Comparison of ENCODE assay signal across 1 cellular context in the genomic region with DNA sequence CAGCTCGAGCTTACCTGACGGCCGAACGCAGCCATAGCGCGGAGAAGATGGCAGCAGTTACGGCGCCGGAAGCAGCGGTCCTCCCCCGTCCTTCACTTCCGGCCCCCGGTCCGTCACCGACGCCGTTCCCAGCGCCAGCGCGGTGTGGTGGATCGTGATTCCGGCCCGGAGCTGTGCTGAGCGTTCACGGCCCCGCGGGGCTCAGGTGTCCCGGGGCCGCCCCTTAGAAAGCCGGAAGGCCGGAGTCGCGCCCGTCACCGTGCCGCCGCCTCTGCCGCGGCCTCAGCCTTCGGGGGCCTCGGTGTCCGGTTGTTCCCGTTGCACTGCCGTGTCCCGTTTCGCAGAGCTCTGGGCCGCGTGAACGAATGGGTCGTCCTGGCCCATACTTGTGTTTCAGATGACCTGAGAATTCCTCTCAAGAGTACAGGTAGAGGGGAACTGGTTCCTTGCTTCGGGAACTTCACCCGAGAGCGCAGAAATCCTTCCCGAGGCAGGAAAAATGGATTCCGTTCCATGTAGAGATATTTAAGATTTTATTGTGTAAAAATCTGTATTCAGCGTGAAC.
TF ChIP-seq lines count a peak whose summit lies in the region.

A gene with protein sequence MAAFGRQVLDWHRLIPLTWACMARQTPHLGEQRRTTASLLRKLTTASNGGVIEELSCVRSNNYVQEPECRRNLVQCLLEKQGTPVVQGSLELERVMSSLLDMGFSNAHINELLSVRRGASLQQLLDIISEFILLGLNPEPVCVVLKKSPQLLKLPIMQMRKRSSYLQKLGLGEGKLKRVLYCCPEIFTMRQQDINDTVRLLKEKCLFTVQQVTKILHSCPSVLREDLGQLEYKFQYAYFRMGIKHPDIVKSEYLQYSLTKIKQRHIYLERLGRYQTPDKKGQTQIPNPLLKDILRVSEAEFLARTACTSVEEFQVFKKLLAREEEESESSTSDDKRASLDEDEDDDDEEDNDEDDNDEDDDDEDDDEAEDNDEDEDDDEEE (minus strand): TSS at position 49 of the 565 bp plus-strand sequence. CDS start 14 bp downstream, at position 35.

TF ChIP-seq in HepG2, 621 proteins besides CTCF, POLR2A, EP300 and RAD21 (continued from another document and continues in another):
- TF ChIP-seq NAIF1 (CRISPR knock-in tag; IDR thresholded peaks at IDR 0.05; ENCODE audit: borderline replicate concordance) (peak; percentile 89), HOXA5 (CRISPR knock-in tag; IDR thresholded peaks at IDR 0.05) (peak; percentile 99), RBFOX2 (IDR thresholded peaks at IDR 0.05; ENCODE audit: low read depth, low read length) (peak; percentile 98), RBM22 (optimal IDR thresholded peaks at IDR 0.05; ENCODE audit: low read length) (no peak), HIVEP1 (CRISPR knock-in tag; IDR thresholded peaks at IDR 0.05) (peak; percentile 99), CHD2 (IDR thresholded peaks at IDR 0.05; ENCODE audit: low read depth, low read length) (peak; percentile 66; the same call in 1 of the 2 replicates), PAX8 (CRISPR knock-in tag; IDR thresholded peaks at IDR 0.05; ENCODE audit: borderline replicate concordance) (no peak), NR3C1 (CRISPR knock-in tag; IDR thresholded peaks at IDR 0.05) (0 out of 2 replicates have a peak, but pooled peaks have one; percentile 71), ZNF598 (CRISPR knock-in tag; IDR thresholded peaks at IDR 0.05; ENCODE audit: borderline replicate concordance) (peak; percentile 98; the same call in 1 of the 2 replicates), KDM5B (CRISPR knock-in tag; IDR thresholded peaks at IDR 0.05; ENCODE audit: borderline replicate concordance) (peak; percentile 99), ZNF615 (CRISPR knock-in tag; IDR thresholded peaks at IDR 0.05; ENCODE audit: borderline replicate concordance) (no peak), KAT8 (CRISPR knock-in tag; IDR thresholded peaks at IDR 0.05) (peak; percentile 100), CEBPB (IDR thresholded peaks at IDR 0.05; ENCODE audit: borderline replicate concordance, low read depth, low read length) (no peak), ZNF749 (CRISPR knock-in tag; IDR thresholded peaks at IDR 0.05; ENCODE audit: borderline replicate concordance) (peak; percentile 87), CBX5 (CRISPR knock-in tag; IDR thresholded peaks at IDR 0.05; ENCODE audit: borderline replicate concordance) (peak; percentile 100), MAFG (CRISPR knock-in tag; IDR thresholded peaks at IDR 0.05) (no peak), MBD4 (IDR thresholded peaks at IDR 0.05; ENCODE audit: borderline replicate concordance, low read length) (no peak), KDM2A (CRISPR knock-in tag; IDR thresholded peaks at IDR 0.05; ENCODE audit: borderline replicate concordance, low read depth) (peak; percentile 100), ZNF234 (CRISPR knock-in tag; conservative IDR thresholded peaks at IDR 0.05) (peak; percentile 98), GATAD2A (CRISPR knock-in tag; IDR thresholded peaks at IDR 0.05) (peak; percentile 96), REL (CRISPR knock-in tag; conservative IDR thresholded peaks at IDR 0.05) (peak; percentile 89; the same call in 1 of the 2 replicates), BHLHE40 (IDR thresholded peaks at IDR 0.05; ENCODE audit: low read length) (peak; percentile 66), ZNF274 (CRISPR knock-in tag; IDR thresholded peaks at IDR 0.05) (peak; percentile 98), ZNF589 (CRISPR knock-in tag; conservative IDR thresholded peaks at IDR 0.05) (peak; percentile 98), MED1 (CRISPR knock-in tag; IDR thresholded peaks at IDR 0.05) (peak; percentile 95), ZFYVE20 (CRISPR knock-in tag; IDR thresholded peaks at IDR 0.05; ENCODE audit: borderline replicate concordance, low read depth) (peak; percentile 97), GABPB1 (CRISPR knock-in tag; IDR thresholded peaks at IDR 0.05) (peak; percentile 100), ZNF557 (CRISPR knock-in tag; IDR thresholded peaks at IDR 0.05) (peak; percentile 81), ZSCAN25 (CRISPR knock-in tag; IDR thresholded peaks at IDR 0.05) (peak; percentile 89), KAT2B (IDR thresholded peaks at IDR 0.05; ENCODE audit: borderline replicate concordance, low read depth, low read length) (no peak), ZNF816 (CRISPR knock-in tag; IDR thresholded peaks at IDR 0.05; ENCODE audit: borderline replicate concordance) (peak; percentile 88; the same call in 1 of the 2 replicates), ZNF616 (CRISPR knock-in tag; IDR thresholded peaks at IDR 0.05; ENCODE audit: low read depth) (peak; percentile 96), ZNF446 (CRISPR knock-in tag; IDR thresholded peaks at IDR 0.05) (peak; percentile 90; the same call in 1 of the 2 replicates), HMGA1 (CRISPR knock-in tag; conservative IDR thresholded peaks at IDR 0.05) (no peak), MATR3 (CRISPR knock-in tag; IDR thresholded peaks at IDR 0.05) (no peak)
- TF ChIP-seq, protein P1, sequence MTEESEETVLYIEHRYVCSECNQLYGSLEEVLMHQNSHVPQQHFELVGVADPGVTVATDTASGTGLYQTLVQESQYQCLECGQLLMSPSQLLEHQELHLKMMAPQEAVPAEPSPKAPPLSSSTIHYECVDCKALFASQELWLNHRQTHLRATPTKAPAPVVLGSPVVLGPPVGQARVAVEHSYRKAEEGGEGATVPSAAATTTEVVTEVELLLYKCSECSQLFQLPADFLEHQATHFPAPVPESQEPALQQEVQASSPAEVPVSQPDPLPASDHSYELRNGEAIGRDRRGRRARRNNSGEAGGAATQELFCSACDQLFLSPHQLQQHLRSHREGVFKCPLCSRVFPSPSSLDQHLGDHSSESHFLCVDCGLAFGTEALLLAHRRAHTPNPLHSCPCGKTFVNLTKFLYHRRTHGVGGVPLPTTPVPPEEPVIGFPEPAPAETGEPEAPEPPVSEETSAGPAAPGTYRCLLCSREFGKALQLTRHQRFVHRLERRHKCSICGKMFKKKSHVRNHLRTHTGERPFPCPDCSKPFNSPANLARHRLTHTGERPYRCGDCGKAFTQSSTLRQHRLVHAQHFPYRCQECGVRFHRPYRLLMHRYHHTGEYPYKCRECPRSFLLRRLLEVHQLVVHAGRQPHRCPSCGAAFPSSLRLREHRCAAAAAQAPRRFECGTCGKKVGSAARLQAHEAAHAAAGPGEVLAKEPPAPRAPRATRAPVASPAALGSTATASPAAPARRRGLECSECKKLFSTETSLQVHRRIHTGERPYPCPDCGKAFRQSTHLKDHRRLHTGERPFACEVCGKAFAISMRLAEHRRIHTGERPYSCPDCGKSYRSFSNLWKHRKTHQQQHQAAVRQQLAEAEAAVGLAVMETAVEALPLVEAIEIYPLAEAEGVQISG (CRISPR knock-in tag; IDR thresholded peaks at IDR 0.05): peak; percentile 98
- TF ChIP-seq, protein P2, sequence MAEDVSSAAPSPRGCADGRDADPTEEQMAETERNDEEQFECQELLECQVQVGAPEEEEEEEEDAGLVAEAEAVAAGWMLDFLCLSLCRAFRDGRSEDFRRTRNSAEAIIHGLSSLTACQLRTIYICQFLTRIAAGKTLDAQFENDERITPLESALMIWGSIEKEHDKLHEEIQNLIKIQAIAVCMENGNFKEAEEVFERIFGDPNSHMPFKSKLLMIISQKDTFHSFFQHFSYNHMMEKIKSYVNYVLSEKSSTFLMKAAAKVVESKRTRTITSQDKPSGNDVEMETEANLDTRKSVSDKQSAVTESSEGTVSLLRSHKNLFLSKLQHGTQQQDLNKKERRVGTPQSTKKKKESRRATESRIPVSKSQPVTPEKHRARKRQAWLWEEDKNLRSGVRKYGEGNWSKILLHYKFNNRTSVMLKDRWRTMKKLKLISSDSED (CRISPR knock-in tag; IDR thresholded peaks at IDR 0.05): 0 out of 2 replicates have a peak, but pooled peaks have one; percentile 38
- TF ChIP-seq, protein P3, sequence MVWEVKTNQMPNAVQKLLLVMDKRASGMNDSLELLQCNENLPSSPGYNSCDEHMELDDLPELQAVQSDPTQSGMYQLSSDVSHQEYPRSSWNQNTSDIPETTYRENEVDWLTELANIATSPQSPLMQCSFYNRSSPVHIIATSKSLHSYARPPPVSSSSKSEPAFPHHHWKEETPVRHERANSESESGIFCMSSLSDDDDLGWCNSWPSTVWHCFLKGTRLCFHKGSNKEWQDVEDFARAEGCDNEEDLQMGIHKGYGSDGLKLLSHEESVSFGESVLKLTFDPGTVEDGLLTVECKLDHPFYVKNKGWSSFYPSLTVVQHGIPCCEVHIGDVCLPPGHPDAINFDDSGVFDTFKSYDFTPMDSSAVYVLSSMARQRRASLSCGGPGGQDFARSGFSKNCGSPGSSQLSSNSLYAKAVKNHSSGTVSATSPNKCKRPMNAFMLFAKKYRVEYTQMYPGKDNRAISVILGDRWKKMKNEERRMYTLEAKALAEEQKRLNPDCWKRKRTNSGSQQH (CRISPR knock-in tag; IDR thresholded peaks at IDR 0.05; ENCODE audit: low read depth): peak; percentile 99
- TF ChIP-seq, protein P4, sequence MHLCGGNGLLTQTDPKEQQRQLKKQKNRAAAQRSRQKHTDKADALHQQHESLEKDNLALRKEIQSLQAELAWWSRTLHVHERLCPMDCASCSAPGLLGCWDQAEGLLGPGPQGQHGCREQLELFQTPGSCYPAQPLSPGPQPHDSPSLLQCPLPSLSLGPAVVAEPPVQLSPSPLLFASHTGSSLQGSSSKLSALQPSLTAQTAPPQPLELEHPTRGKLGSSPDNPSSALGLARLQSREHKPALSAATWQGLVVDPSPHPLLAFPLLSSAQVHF (CRISPR knock-in tag; IDR thresholded peaks at IDR 0.05): peak; percentile 92
- TF ChIP-seq, protein P5, sequence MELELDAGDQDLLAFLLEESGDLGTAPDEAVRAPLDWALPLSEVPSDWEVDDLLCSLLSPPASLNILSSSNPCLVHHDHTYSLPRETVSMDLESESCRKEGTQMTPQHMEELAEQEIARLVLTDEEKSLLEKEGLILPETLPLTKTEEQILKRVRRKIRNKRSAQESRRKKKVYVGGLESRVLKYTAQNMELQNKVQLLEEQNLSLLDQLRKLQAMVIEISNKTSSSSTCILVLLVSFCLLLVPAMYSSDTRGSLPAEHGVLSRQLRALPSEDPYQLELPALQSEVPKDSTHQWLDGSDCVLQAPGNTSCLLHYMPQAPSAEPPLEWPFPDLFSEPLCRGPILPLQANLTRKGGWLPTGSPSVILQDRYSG (CRISPR knock-in tag; IDR thresholded peaks at IDR 0.05): peak; percentile 87; the same call in 1 of the 2 replicates
- TF ChIP-seq, protein P6, sequence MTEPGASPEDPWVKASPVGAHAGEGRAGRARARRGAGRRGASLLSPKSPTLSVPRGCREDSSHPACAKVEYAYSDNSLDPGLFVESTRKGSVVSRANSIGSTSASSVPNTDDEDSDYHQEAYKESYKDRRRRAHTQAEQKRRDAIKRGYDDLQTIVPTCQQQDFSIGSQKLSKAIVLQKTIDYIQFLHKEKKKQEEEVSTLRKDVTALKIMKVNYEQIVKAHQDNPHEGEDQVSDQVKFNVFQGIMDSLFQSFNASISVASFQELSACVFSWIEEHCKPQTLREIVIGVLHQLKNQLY (CRISPR knock-in tag; IDR thresholded peaks at IDR 0.05): peak; percentile 75
- TF ChIP-seq, protein P7, sequence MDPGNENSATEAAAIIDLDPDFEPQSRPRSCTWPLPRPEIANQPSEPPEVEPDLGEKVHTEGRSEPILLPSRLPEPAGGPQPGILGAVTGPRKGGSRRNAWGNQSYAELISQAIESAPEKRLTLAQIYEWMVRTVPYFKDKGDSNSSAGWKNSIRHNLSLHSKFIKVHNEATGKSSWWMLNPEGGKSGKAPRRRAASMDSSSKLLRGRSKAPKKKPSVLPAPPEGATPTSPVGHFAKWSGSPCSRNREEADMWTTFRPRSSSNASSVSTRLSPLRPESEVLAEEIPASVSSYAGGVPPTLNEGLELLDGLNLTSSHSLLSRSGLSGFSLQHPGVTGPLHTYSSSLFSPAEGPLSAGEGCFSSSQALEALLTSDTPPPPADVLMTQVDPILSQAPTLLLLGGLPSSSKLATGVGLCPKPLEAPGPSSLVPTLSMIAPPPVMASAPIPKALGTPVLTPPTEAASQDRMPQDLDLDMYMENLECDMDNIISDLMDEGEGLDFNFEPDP (CRISPR knock-in tag; conservative IDR thresholded peaks at IDR 0.05): no peak
- TF ChIP-seq, protein P8, sequence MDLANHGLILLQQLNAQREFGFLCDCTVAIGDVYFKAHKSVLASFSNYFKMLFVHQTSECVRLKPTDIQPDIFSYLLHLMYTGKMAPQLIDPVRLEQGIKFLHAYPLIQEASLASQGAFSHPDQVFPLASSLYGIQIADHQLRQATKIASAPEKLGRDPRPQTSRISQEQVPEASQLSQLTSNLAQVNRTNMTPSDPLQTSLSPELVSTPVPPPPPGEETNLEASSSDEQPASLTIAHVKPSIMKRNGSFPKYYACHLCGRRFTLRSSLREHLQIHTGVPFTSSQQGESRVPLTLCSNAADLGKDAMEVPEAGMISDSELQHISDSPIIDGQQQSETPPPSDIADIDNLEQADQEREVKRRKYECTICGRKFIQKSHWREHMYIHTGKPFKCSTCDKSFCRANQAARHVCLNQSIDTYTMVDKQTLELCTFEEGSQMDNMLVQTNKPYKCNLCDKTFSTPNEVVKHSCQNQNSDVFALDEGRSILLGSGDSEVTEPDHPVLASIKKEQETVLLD (CRISPR knock-in tag; IDR thresholded peaks at IDR 0.05; ENCODE audit: low read depth): peak; percentile 100
- TF ChIP-seq, protein P9, sequence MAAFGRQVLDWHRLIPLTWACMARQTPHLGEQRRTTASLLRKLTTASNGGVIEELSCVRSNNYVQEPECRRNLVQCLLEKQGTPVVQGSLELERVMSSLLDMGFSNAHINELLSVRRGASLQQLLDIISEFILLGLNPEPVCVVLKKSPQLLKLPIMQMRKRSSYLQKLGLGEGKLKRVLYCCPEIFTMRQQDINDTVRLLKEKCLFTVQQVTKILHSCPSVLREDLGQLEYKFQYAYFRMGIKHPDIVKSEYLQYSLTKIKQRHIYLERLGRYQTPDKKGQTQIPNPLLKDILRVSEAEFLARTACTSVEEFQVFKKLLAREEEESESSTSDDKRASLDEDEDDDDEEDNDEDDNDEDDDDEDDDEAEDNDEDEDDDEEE (CRISPR knock-in tag; IDR thresholded peaks at IDR 0.05): peak; percentile 100
- TF ChIP-seq, protein P10, sequence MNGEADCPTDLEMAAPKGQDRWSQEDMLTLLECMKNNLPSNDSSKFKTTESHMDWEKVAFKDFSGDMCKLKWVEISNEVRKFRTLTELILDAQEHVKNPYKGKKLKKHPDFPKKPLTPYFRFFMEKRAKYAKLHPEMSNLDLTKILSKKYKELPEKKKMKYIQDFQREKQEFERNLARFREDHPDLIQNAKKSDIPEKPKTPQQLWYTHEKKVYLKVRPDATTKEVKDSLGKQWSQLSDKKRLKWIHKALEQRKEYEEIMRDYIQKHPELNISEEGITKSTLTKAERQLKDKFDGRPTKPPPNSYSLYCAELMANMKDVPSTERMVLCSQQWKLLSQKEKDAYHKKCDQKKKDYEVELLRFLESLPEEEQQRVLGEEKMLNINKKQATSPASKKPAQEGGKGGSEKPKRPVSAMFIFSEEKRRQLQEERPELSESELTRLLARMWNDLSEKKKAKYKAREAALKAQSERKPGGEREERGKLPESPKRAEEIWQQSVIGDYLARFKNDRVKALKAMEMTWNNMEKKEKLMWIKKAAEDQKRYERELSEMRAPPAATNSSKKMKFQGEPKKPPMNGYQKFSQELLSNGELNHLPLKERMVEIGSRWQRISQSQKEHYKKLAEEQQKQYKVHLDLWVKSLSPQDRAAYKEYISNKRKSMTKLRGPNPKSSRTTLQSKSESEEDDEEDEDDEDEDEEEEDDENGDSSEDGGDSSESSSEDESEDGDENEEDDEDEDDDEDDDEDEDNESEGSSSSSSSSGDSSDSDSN (CRISPR knock-in tag; IDR thresholded peaks at IDR 0.05): peak; percentile 100
